Comparison of ENCODE assay signal across 7 cellular contexts in genomic region chr2:47168895-47169294, GRCh38. TPM values are rescaled to one million over a fixed set of nuclear protein-coding genes. Genes with fewer than 3 reads are reported as not detected.
"Had no signal": no experiment of that assay in that cellular context is flagged by ENCODE, and none has a peak within 500 bp of the region (broad histone marks: within the 10 kb centered on the region; RNA-seq: fewer than 3 reads in every experiment).

No MANE protein-coding gene starts in this region.

RNA-seq across cellular contexts. Expression of gene STPG4, which starts 13.8 kb away (rescaled TPM):
- total RNA-seq: adrenal gland, ascending aorta, left cardiac atrium, mesenteric fat pad had no signal
- polyA plus RNA-seq: esophagus, heart left ventricle, neural cell had no signal
